ENCODE assay signal across 2 cellular contexts in genomic region chr7:135162382-135163001, GRCh38.
TF ChIP-seq lines count a peak whose summit lies in the region.

No MANE protein-coding gene starts in this region.

TF ChIP-seq in HCT116, 20 proteins besides CTCF, POLR2A, EP300 and RAD21:
- TF ChIP-seq CBX3 (IDR thresholded peaks at IDR 0.05; ENCODE audit: low read depth) (0 out of 2 replicates have a peak, but pooled peaks have one; percentile 16), ZBTB33 (IDR thresholded peaks at IDR 0.05; ENCODE audit: extremely low read depth, insufficient replicate concordance, low read length) (no peak)

TF ChIP-seq in GM12878, 131 proteins besides CTCF, POLR2A, EP300 and RAD21:
- TF ChIP-seq ZNF274 (IDR thresholded peaks at IDR 0.05; ENCODE audit: insufficient read depth, insufficient read length) (no peak), CBX5 (IDR thresholded peaks at IDR 0.05; ENCODE audit: low read depth) (0 out of 2 replicates have a peak, but pooled peaks have one; percentile 31)
